In the genomic region with DNA sequence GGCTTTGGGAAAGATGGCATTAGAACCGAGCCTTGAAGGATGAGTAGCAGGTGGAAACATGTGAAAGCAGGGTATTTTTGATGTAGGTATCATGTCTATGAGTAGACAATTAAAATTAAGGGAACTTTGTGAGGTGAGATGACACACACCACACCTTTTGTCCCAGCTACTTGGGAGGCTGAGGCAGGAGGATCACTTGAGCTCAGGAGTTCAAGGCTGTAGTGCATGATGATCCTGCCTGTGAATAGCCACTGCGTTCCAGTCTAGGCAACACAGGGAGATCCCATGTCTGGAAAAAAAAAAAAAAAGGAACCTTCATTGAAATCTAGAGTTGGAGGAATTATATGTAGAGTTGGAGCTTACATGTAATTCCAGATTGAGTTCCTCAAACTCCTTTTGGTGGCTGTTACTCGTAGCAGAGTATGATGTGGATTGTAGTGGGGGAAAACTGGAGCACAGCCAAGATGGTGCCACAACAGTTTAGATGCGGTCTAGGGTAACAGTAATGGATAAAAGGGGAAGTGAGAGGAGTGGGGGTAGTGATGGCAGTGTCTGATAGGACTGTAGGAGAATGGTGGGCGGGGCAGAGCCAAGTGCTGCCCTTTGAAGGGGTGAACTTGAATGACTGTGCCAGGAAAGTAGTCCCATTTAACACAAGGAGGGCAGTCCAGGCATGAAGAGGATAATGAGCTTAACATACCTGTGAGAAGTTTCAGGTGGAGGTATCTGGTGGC, we compare ENCODE assay signal across 1 cellular context.
TF ChIP-seq lines count a peak whose summit lies in the region.

No MANE protein-coding gene starts in this region.

TF ChIP-seq in K562, 482 proteins besides CTCF, POLR2A, EP300 and RAD21 (continued from another document and continues in another):
- TF ChIP-seq, protein P1, sequence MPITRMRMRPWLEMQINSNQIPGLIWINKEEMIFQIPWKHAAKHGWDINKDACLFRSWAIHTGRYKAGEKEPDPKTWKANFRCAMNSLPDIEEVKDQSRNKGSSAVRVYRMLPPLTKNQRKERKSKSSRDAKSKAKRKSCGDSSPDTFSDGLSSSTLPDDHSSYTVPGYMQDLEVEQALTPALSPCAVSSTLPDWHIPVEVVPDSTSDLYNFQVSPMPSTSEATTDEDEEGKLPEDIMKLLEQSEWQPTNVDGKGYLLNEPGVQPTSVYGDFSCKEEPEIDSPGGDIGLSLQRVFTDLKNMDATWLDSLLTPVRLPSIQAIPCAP (CRISPR knock-in tag; IDR thresholded peaks at IDR 0.05; ENCODE audit: borderline replicate concordance) = no peak
- TF ChIP-seq MTA2 (IDR thresholded peaks at IDR 0.05; ENCODE audit: low read depth) = peak; percentile 29; the same call in 1 of the 2 replicates
- peak; percentile 47; the same call in 1 of the 2 replicates for TF ChIP-seq BHLHE40 (IDR thresholded peaks at IDR 0.05; ENCODE audit: low read length)
- TF ChIP-seq MCM3 (IDR thresholded peaks at IDR 0.05) = no peak
- peak in 1 of 3 experiments; percentile 14 for TF ChIP-seq YY1 (IDR thresholded peaks at IDR 0.05; ENCODE audit: borderline replicate concordance in 1 of 3, control insufficient read depth in 1 of 3, extremely low read depth in 1 of 3, insufficient read depth in 3 of 3, insufficient read length in 1 of 3, insufficient replicate concordance in 2 of 3, low read depth in 1 of 3, low read length in 2 of 3)
- TF ChIP-seq HMG20A (CRISPR knock-in tag; conservative IDR thresholded peaks at IDR 0.05) = no peak
- TF ChIP-seq TCF3 (CRISPR knock-in tag; IDR thresholded peaks at IDR 0.05) = no peak
- no peak for TF ChIP-seq NFIX (CRISPR knock-in tag; IDR thresholded peaks at IDR 0.05; ENCODE audit: low read depth)
- TF ChIP-seq ZNF696 (CRISPR knock-in tag; conservative IDR thresholded peaks at IDR 0.05) = no peak
- TF ChIP-seq, protein P2, sequence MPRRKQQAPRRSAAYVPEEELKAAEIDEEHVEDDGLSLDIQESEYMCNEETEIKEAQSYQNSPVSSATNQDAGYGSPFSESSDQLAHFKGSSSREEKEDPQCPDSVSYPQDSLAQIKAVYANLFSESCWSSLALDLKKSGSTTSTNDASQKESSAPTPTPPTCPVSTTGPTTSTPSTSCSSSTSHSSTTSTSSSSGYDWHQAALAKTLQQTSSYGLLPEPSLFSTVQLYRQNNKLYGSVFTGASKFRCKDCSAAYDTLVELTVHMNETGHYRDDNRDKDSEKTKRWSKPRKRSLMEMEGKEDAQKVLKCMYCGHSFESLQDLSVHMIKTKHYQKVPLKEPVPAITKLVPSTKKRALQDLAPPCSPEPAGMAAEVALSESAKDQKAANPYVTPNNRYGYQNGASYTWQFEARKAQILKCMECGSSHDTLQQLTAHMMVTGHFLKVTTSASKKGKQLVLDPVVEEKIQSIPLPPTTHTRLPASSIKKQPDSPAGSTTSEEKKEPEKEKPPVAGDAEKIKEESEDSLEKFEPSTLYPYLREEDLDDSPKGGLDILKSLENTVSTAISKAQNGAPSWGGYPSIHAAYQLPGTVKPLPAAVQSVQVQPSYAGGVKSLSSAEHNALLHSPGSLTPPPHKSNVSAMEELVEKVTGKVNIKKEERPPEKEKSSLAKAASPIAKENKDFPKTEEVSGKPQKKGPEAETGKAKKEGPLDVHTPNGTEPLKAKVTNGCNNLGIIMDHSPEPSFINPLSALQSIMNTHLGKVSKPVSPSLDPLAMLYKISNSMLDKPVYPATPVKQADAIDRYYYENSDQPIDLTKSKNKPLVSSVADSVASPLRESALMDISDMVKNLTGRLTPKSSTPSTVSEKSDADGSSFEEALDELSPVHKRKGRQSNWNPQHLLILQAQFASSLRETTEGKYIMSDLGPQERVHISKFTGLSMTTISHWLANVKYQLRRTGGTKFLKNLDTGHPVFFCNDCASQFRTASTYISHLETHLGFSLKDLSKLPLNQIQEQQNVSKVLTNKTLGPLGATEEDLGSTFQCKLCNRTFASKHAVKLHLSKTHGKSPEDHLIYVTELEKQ (CRISPR knock-in tag; IDR thresholded peaks at IDR 0.05) = no peak
- TF ChIP-seq TRIM24 (IDR thresholded peaks at IDR 0.05) = 0 out of 4 replicates have a peak, but pooled peaks of 1 of the 2 experiments have one; percentile 11
- TF ChIP-seq ZNF184 (CRISPR knock-in tag; IDR thresholded peaks at IDR 0.05) = no peak
- TF ChIP-seq RCOR1 (IDR thresholded peaks at IDR 0.05; ENCODE audit: borderline replicate concordance in 1 of 2, low read depth in 2 of 2, low read length in 2 of 2) = peak in 1 of 2 experiments; percentile 33; a peak in 1 of 4 replicates
- no peak for TF ChIP-seq SUPT5H (IDR thresholded peaks at IDR 0.05)
- TF ChIP-seq ZNF695 (CRISPR knock-in tag; IDR thresholded peaks at IDR 0.05) = no peak
- TF ChIP-seq POLR3G (IDR thresholded peaks at IDR 0.05; ENCODE audit: extremely low read depth, insufficient read length, insufficient replicate concordance) = no peak
- TF ChIP-seq, protein P3, sequence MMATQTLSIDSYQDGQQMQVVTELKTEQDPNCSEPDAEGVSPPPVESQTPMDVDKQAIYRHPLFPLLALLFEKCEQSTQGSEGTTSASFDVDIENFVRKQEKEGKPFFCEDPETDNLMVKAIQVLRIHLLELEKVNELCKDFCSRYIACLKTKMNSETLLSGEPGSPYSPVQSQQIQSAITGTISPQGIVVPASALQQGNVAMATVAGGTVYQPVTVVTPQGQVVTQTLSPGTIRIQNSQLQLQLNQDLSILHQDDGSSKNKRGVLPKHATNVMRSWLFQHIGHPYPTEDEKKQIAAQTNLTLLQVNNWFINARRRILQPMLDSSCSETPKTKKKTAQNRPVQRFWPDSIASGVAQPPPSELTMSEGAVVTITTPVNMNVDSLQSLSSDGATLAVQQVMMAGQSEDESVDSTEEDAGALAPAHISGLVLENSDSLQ (IDR thresholded peaks at IDR 0.05) = peak; percentile 24; the same call in 1 of the 2 replicates
- TF ChIP-seq BRD4 (IDR thresholded peaks at IDR 0.05) = no peak
- TF ChIP-seq, protein P4, sequence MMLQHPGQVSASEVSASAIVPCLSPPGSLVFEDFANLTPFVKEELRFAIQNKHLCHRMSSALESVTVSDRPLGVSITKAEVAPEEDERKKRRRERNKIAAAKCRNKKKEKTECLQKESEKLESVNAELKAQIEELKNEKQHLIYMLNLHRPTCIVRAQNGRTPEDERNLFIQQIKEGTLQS (IDR thresholded peaks at IDR 0.05) = no peak
- TF ChIP-seq, protein P4 (CRISPR knock-in tag; conservative IDR thresholded peaks at IDR 0.05) = no peak
- no peak for TF ChIP-seq NCOR1 (IDR thresholded peaks at IDR 0.05)
- no peak for TF ChIP-seq ZNF23 (CRISPR knock-in tag; IDR thresholded peaks at IDR 0.05)
- no peak for TF ChIP-seq STAT5B (CRISPR knock-in tag; IDR thresholded peaks at IDR 0.05)
- TF ChIP-seq BACH1 (tag; IDR thresholded peaks at IDR 0.05) = no peak
- no peak for TF ChIP-seq ZNF507 (tag; conservative IDR thresholded peaks at IDR 0.05)
- no peak; a peak in 1 of 4 replicates for TF ChIP-seq HDAC1 (IDR thresholded peaks at IDR 0.05)
- TF ChIP-seq, protein P5, sequence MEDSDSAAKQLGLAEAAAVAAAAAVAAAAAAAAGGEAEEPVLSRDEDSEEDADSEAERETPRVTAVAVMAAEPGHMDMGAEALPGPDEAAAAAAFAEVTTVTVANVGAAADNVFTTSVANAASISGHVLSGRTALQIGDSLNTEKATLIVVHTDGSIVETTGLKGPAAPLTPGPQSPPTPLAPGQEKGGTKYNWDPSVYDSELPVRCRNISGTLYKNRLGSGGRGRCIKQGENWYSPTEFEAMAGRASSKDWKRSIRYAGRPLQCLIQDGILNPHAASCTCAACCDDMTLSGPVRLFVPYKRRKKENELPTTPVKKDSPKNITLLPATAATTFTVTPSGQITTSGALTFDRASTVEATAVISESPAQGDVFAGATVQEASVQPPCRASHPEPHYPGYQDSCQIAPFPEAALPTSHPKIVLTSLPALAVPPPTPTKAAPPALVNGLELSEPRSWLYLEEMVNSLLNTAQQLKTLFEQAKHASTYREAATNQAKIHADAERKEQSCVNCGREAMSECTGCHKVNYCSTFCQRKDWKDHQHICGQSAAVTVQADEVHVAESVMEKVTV (CRISPR knock-in tag; IDR thresholded peaks at IDR 0.05) = no peak
- TF ChIP-seq RNF2 (IDR thresholded peaks at IDR 0.05) = peak; percentile 72; the same call in 1 of the 2 replicates
- TF ChIP-seq, protein P6, sequence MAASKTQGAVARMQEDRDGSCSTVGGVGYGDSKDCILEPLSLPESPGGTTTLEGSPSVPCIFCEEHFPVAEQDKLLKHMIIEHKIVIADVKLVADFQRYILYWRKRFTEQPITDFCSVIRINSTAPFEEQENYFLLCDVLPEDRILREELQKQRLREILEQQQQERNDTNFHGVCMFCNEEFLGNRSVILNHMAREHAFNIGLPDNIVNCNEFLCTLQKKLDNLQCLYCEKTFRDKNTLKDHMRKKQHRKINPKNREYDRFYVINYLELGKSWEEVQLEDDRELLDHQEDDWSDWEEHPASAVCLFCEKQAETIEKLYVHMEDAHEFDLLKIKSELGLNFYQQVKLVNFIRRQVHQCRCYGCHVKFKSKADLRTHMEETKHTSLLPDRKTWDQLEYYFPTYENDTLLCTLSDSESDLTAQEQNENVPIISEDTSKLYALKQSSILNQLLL (CRISPR knock-in tag; IDR thresholded peaks at IDR 0.05; ENCODE audit: borderline replicate concordance) = no peak
- TF ChIP-seq ZNF436 (CRISPR knock-in tag; IDR thresholded peaks at IDR 0.05) = no peak
- TF ChIP-seq EGR1 (conservative IDR thresholded peaks at IDR 0.05) = peak; percentile 80
- TF ChIP-seq HNRNPK (IDR thresholded peaks at IDR 0.05; ENCODE audit: low read depth, low read length, poor library complexity, severe bottlenecking) = no peak
- no peak for TF ChIP-seq TARDBP (IDR thresholded peaks at IDR 0.05)
- TF ChIP-seq RBM22 (IDR thresholded peaks at IDR 0.05; ENCODE audit: low read depth, low read length, poor library complexity, severe bottlenecking) = no peak
- TF ChIP-seq, protein P7, sequence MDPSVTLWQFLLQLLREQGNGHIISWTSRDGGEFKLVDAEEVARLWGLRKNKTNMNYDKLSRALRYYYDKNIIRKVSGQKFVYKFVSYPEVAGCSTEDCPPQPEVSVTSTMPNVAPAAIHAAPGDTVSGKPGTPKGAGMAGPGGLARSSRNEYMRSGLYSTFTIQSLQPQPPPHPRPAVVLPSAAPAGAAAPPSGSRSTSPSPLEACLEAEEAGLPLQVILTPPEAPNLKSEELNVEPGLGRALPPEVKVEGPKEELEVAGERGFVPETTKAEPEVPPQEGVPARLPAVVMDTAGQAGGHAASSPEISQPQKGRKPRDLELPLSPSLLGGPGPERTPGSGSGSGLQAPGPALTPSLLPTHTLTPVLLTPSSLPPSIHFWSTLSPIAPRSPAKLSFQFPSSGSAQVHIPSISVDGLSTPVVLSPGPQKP (CRISPR knock-in tag; IDR thresholded peaks at IDR 0.05) = no peak
- TF ChIP-seq, protein P8, sequence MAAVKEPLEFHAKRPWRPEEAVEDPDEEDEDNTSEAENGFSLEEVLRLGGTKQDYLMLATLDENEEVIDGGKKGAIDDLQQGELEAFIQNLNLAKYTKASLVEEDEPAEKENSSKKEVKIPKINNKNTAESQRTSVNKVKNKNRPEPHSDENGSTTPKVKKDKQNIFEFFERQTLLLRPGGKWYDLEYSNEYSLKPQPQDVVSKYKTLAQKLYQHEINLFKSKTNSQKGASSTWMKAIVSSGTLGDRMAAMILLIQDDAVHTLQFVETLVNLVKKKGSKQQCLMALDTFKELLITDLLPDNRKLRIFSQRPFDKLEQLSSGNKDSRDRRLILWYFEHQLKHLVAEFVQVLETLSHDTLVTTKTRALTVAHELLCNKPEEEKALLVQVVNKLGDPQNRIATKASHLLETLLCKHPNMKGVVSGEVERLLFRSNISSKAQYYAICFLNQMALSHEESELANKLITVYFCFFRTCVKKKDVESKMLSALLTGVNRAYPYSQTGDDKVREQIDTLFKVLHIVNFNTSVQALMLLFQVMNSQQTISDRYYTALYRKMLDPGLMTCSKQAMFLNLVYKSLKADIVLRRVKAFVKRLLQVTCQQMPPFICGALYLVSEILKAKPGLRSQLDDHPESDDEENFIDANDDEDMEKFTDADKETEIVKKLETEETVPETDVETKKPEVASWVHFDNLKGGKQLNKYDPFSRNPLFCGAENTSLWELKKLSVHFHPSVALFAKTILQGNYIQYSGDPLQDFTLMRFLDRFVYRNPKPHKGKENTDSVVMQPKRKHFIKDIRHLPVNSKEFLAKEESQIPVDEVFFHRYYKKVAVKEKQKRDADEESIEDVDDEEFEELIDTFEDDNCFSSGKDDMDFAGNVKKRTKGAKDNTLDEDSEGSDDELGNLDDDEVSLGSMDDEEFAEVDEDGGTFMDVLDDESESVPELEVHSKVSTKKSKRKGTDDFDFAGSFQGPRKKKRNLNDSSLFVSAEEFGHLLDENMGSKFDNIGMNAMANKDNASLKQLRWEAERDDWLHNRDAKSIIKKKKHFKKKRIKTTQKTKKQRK (IDR thresholded peaks at IDR 0.05; ENCODE audit: borderline replicate concordance, low read depth, low read length) = no peak
- TF ChIP-seq, protein P9, sequence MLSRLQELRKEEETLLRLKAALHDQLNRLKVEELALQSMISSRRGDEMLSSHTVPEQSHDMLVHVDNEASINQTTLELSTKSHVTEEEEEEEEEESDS (CRISPR knock-in tag; IDR thresholded peaks at IDR 0.05) = no peak
- TF ChIP-seq HNRNPLL (IDR thresholded peaks at IDR 0.05; ENCODE audit: low read depth, low read length, poor library complexity, severe bottlenecking) = no peak
- TF ChIP-seq, protein P10, sequence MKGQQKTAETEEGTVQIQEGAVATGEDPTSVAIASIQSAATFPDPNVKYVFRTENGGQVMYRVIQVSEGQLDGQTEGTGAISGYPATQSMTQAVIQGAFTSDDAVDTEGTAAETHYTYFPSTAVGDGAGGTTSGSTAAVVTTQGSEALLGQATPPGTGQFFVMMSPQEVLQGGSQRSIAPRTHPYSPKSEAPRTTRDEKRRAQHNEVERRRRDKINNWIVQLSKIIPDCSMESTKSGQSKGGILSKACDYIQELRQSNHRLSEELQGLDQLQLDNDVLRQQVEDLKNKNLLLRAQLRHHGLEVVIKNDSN (CRISPR knock-in tag; IDR thresholded peaks at IDR 0.05) = no peak
- TF ChIP-seq, protein P11, sequence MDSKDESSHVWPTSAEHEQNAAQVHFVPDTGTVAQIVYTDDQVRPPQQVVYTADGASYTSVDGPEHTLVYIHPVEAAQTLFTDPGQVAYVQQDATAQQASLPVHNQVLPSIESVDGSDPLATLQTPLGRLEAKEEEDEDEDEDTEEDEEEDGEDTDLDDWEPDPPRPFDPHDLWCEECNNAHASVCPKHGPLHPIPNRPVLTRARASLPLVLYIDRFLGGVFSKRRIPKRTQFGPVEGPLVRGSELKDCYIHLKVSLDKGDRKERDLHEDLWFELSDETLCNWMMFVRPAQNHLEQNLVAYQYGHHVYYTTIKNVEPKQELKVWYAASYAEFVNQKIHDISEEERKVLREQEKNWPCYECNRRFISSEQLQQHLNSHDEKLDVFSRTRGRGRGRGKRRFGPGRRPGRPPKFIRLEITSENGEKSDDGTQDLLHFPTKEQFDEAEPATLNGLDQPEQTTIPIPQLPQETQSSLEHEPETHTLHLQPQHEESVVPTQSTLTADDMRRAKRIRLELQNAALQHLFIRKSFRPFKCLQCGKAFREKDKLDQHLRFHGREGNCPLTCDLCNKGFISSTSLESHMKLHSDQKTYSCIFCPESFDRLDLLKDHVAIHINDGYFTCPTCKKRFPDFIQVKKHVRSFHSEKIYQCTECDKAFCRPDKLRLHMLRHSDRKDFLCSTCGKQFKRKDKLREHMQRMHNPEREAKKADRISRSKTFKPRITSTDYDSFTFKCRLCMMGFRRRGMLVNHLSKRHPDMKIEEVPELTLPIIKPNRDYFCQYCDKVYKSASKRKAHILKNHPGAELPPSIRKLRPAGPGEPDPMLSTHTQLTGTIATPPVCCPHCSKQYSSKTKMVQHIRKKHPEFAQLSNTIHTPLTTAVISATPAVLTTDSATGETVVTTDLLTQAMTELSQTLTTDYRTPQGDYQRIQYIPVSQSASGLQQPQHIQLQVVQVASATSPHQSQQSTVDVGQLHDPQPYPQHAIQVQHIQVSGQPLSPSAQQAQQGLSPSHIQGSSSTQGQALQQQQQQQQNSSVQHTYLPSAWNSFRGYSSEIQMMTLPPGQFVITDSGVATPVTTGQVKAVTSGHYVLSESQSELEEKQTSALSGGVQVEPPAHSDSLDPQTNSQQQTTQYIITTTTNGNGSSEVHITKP (IDR thresholded peaks at IDR 0.05; ENCODE audit: partially characterized antibody) = peak; percentile 80
